Comparison of ENCODE assay signal across 12 cellular contexts in the genomic region with DNA sequence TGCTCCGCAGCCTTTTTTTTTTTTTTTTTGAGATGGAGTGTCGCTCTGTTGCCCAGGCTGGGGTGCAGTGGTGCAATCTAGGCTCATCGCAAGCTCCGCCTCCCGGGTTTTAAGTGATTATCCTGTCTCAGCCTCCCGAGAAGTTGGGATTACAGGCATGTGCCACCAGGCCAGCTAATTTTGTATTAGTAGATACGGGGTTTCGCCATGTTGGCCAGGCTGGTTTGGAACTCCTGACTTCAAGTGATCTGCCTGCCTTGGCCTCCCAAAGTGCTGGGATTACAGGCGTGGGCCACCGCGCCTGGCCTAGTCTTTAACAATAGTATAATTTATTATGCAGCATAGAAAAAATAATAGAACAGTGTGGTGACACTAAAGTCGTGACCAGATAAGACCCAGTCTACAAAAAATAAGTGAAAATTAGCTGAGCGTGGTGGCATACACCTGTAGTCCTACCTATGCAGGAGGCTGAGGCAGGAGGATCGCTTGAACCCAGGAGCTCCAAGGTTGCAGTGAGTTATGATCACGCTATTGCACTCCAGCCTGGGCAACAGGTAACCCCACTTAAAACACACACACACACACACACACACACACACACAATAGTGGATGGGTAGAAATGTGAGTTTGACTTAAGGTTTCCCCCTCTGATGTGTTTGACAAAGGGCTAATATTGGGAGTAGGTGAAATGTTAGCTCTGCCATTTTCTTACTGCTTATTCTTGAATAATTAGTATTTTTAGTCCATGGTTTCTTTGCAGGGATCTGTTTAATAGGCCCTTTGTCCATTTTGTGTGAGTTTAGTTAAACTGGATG. TPM values are rescaled to one million over a fixed set of nuclear protein-coding genes. Genes with fewer than 3 reads are reported as not detected.
A peak's percentile ranks its signal among the peaks of the same experiment; 100 is the strongest.
DNase-seq lines count a peak whose midpoint lies in the region; ATAC-seq and TF ChIP-seq lines count a peak whose summit lies in the region.
"Had no signal": no experiment of that assay in that cellular context is flagged by ENCODE, and none has a peak within 500 bp of the region (broad histone marks: within the 10 kb centered on the region; RNA-seq: fewer than 3 reads in every experiment).

No MANE protein-coding gene starts in this region.

- TF ChIP-seq POLR2A in gastroesophageal sphincter (IDR thresholded peaks at IDR 0.05): no peak

- no peak overlapping the region for H3K4me3 ChIP-seq in gastroesophageal sphincter
- H3K4me3 ChIP-seq: lung had no signal

- peaks cover 0 to 35% of the 10 kb centered on the region in 2 donors for H3K36me3 ChIP-seq in gastroesophageal sphincter

- peaks cover 36% of the 10 kb centered on the region for H3K36me3 Mint-ChIP-seq in activated naive CD8-positive, alpha-beta T cell
- peaks cover 51% of the 10 kb centered on the region for H3K36me3 Mint-ChIP-seq in activated naive CD8-positive, alpha-beta T cell treated with anti-CD3 and anti-CD28 coated beads, Interleukin-2, amount 50 U/mL, for 24 hours (ENCODE audit: low read depth)
- H3K36me3 Mint-ChIP-seq in T-cell: peaks cover 52% of the 10 kb centered on the region
- peaks cover 57% of the 10 kb centered on the region for H3K36me3 Mint-ChIP-seq in effector memory CD8-positive, alpha-beta T cell (ENCODE audit: insufficient read depth)

- CTCF ChIA-PET in T-cell (lab: Charles Lee): interaction anchor here (0.6 to 1.5 kb wide), 10 partner anchors 8 to 291 kb away, joined by 3 to 12 read pairs (median 3); no protein-coding TSS in a partner anchor

- no peak for TF ChIP-seq CTCF in gastroesophageal sphincter (IDR thresholded peaks at IDR 0.05)

- peak overlapping the region; percentile 95 for H3K27ac Mint-ChIP-seq in activated naive CD8-positive, alpha-beta T cell
- no peak overlapping the region for H3K27ac Mint-ChIP-seq in activated naive CD8-positive, alpha-beta T cell treated with anti-CD3 and anti-CD28 coated beads, Interleukin-2, amount 50 U/mL, for 24 hours
- H3K27ac Mint-ChIP-seq in T-cell: peak overlapping the region; percentile 94 to 97
- H3K27ac Mint-ChIP-seq in effector memory CD8-positive, alpha-beta T cell: peak overlapping the region; percentile 95 to 98

- H3K4me1 ChIP-seq in gastroesophageal sphincter: peaks cover 0 to 39% (median 6%) of the 10 kb centered on the region in 3 donors

- H3K27me3 Mint-ChIP-seq in activated naive CD8-positive, alpha-beta T cell: no peaks in the 10 kb centered on the region
- H3K27me3 Mint-ChIP-seq in activated naive CD8-positive, alpha-beta T cell treated with anti-CD3 and anti-CD28 coated beads, Interleukin-2, amount 50 U/mL, for 24 hours: no peaks in the 10 kb centered on the region
- no peaks in the 10 kb centered on the region for H3K27me3 Mint-ChIP-seq in T-cell
- H3K27me3 Mint-ChIP-seq in effector memory CD8-positive, alpha-beta T cell: no peaks in the 10 kb centered on the region

- POLR2A ChIA-PET in T-cell (lab: Charles Lee): interaction anchor here in 1 of 2 donors (0.6 to 0.7 kb wide), 4 partner anchors 10 to 194 kb away, joined by 3 to 5 read pairs (median 4); no protein-coding TSS in a partner anchor

- no peaks in the 10 kb centered on the region for H3K27me3 ChIP-seq in gastroesophageal sphincter

- no peak for ATAC-seq in activated naive CD8-positive, alpha-beta T cell treated with anti-CD3 and anti-CD28 coated beads, Interleukin-2, amount 50 U/mL, for 24 hours
- ATAC-seq in T-cell (replicated peaks in 1 of 4) (no peak), GM21367 (IDR thresholded peaks at IDR 0.05; ENCODE audit: unreplicated experiment) (no peak), GM19455 (IDR thresholded peaks at IDR 0.05; ENCODE audit: unreplicated experiment) (no peak), GM18870 (IDR thresholded peaks at IDR 0.05; ENCODE audit: unreplicated experiment) (no peak), gastroesophageal sphincter (no peak)
- no peak for ATAC-seq in effector memory CD8-positive, alpha-beta T cell (replicated peaks)

- no peaks in the 10 kb centered on the region for H3K9me3 ChIP-seq in gastroesophageal sphincter

- peak overlapping the region; percentile 92 for H3K4me3 Mint-ChIP-seq in activated naive CD8-positive, alpha-beta T cell
- no peak overlapping the region for H3K4me3 Mint-ChIP-seq in activated naive CD8-positive, alpha-beta T cell treated with anti-CD3 and anti-CD28 coated beads, Interleukin-2, amount 50 U/mL, for 24 hours
- peak overlapping the region in 2 of 3 donors; percentile 90 to 91 for H3K4me3 Mint-ChIP-seq in T-cell
- H3K4me3 Mint-ChIP-seq in effector memory CD8-positive, alpha-beta T cell: peak overlapping the region; percentile 94 to 96

- TF ChIP-seq EP300 in gastroesophageal sphincter (IDR thresholded peaks at IDR 0.05): no peak

- no peak for DNase-seq in activated naive CD8-positive, alpha-beta T cell treated with anti-CD3 and anti-CD28 coated beads, Interleukin-2, amount 50 U/mL, for 24 hours
- DNase-seq in T-cell: no peak
- no peak for DNase-seq in effector memory CD8-positive, alpha-beta T cell
- DNase-seq: NCI-H1105 treated with DMSO at 0.1 percent for 48 hours; stimulated activated CD4-positive, alpha-beta T cell treated with anti-CD3 and anti-CD28 coated beads, Interleukin-15, amount 100 ng/mL, for 24 hours had no signal

- peaks cover 72% of the 10 kb centered on the region for H3K4me1 Mint-ChIP-seq in activated naive CD8-positive, alpha-beta T cell (ENCODE audit: low read depth)
- H3K4me1 Mint-ChIP-seq in activated naive CD8-positive, alpha-beta T cell treated with anti-CD3 and anti-CD28 coated beads, Interleukin-2, amount 50 U/mL, for 24 hours: peaks cover 72% of the 10 kb centered on the region
- H3K4me1 Mint-ChIP-seq in T-cell: peaks cover 70 to 75% (median 72%) of the 10 kb centered on the region in 3 donors
- H3K4me1 Mint-ChIP-seq in effector memory CD8-positive, alpha-beta T cell (ENCODE audit: low read depth in 2 of 2): peaks cover 62 to 64% of the 10 kb centered on the region in 2 donors

- H3K9me3 Mint-ChIP-seq in activated naive CD8-positive, alpha-beta T cell (ENCODE audit: low read depth): no peaks in the 10 kb centered on the region
- no peaks in the 10 kb centered on the region for H3K9me3 Mint-ChIP-seq in activated naive CD8-positive, alpha-beta T cell treated with anti-CD3 and anti-CD28 coated beads, Interleukin-2, amount 50 U/mL, for 24 hours
- no peaks in the 10 kb centered on the region for H3K9me3 Mint-ChIP-seq in T-cell
- no peaks in the 10 kb centered on the region for H3K9me3 Mint-ChIP-seq in effector memory CD8-positive, alpha-beta T cell

- 92 to 95% methylated on average over 4 to 7 of the region's 15 CpGs for WGBS in gastroesophageal sphincter (ENCODE audit: low coverage in 1 of 2), 2 donors

- no peak overlapping the region for H3K27ac ChIP-seq in gastroesophageal sphincter
- H3K27ac ChIP-seq: parathyroid adenoma had no signal

RNA-seq across cellular contexts. Expression of gene PIM1, which starts 6.5 kb away (rescaled TPM):
- total RNA-seq in T-cell: 100 to 1,000 TPM; 225 to 334 (median 313) TPM
- 10 to 100 TPM; 19.0 to 63.8 (median 21.8) TPM for total RNA-seq in gastroesophageal sphincter
